8 cellular contexts compared by ENCODE assay signal in the genomic region with DNA sequence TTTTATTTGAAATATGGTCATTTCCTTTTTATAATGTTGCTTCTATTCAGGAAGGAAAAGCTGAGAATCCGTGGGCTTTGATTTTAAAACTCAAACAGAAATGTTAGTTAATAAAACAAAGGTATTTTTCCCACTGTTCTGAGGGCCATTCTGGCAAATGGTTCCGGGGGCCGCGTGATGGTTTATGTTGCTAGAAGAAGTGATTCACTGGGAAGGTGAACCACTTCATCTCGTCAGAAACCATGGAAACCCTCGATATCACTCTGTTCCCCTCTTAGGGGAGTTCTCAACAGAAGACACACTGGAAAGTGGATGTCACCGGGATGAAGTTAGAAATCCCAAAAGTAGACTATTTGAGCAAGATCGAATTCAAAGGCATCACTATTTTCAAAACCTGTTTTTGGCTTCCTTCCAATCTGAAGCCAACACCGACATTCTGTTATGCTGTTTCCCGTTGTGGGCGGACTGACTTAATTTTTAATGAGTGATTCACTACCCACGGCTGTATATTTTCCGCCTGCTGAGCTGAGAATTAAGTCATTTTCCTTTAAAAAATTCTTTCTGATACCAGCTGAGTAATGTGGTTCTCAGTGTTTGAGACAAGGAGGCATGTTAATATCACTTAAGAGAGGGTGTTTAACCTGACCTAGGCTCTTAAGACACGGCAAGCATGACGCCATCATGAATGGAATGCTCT.
A peak's percentile ranks its signal among the peaks of the same experiment; 100 is the strongest.
DNase-seq lines count a peak whose midpoint lies in the region; ATAC-seq and TF ChIP-seq lines count a peak whose summit lies in the region.

No MANE protein-coding gene starts in this region.

- WGBS in testis, 2 donors, result 69 to 70% methylated on average over 15 of the region's 15 CpGs

- ATAC-seq in GM19452 (IDR thresholded peaks at IDR 0.05; ENCODE audit: unreplicated experiment), result peak; percentile 47
- ATAC-seq in activated CD4-positive, CD25-positive, alpha-beta regulatory T cell treated with anti-CD3 and anti-CD28 coated beads, Interleukin-2, amount 50 U/mL, for 24 hours, result peak; percentile 86 to 88
- no peak for ATAC-seq in GM18858 (IDR thresholded peaks at IDR 0.05; ENCODE audit: unreplicated experiment)

- peaks cover 4% of the 10 kb centered on the region for H3K4me1 ChIP-seq in testis

- H3K27ac ChIP-seq in testis, result no peak overlapping the region

- H3K4me3 ChIP-seq in epithelial cell of proximal tubule (ENCODE audit: low read depth, low read length) (peak overlapping the region; percentile 26), testis (no peak overlapping the region)

- TF ChIP-seq CTCF in epithelial cell of proximal tubule (conservative IDR thresholded peaks at IDR 0.05; ENCODE audit: low read depth, low read length) (no peak), testis (IDR thresholded peaks at IDR 0.05) (no peak)

- H3K27me3 ChIP-seq in testis, result no peaks in the 10 kb centered on the region

- H3K36me3 ChIP-seq in testis (ENCODE audit: low read depth, missing control alignments), result no peaks in the 10 kb centered on the region

- peak; percentile 99 for DNase-seq in epithelial cell of proximal tubule (ENCODE audit: low read depth)
- peak; percentile 42 to 70 (median 52) for DNase-seq in stimulated activated CD4-positive, alpha-beta T cell treated with anti-CD3 and anti-CD28 coated beads, Interleukin-12 subunit alpha, Interleukin-12 subunit beta, amount 100 ng/mL, for 48 hours (ENCODE audit: low read depth in 2 of 3, low spot score in 1 of 3)
- DNase-seq in GOT3 (lab: John Stamatoyannopoulos, UW), result no peak
- no peak for DNase-seq in amniotic stem cell (lab: John Stamatoyannopoulos, UW)
- no peak for DNase-seq in testis

- intact Hi-C loops in testis (cut with DNase I; ENCODE audit: low total_unique reads), result no loop called here

- no peaks in the 10 kb centered on the region for H3K9me3 ChIP-seq in testis

- no peak for TF ChIP-seq POLR2A in testis (IDR thresholded peaks at IDR 0.05)

Comparison
In these comparisons a context has a peak if more than half of its experiments do, and no peak if none do; other contexts are left out.
1. DNase-seq: peak in epithelial cell of proximal tubule (single experiment) and stimulated activated CD4-positive, alpha-beta T cell treated with anti-CD3 and anti-CD28 coated beads, Interleukin-12 subunit alpha, Interleukin-12 subunit beta, amount 100 ng/mL, for 48 hours (3 of 3); none in GOT3 (single experiment), amniotic stem cell (single experiment) and testis (single experiment).